ENCODE assay signal across 8 cellular contexts in the genomic region with DNA sequence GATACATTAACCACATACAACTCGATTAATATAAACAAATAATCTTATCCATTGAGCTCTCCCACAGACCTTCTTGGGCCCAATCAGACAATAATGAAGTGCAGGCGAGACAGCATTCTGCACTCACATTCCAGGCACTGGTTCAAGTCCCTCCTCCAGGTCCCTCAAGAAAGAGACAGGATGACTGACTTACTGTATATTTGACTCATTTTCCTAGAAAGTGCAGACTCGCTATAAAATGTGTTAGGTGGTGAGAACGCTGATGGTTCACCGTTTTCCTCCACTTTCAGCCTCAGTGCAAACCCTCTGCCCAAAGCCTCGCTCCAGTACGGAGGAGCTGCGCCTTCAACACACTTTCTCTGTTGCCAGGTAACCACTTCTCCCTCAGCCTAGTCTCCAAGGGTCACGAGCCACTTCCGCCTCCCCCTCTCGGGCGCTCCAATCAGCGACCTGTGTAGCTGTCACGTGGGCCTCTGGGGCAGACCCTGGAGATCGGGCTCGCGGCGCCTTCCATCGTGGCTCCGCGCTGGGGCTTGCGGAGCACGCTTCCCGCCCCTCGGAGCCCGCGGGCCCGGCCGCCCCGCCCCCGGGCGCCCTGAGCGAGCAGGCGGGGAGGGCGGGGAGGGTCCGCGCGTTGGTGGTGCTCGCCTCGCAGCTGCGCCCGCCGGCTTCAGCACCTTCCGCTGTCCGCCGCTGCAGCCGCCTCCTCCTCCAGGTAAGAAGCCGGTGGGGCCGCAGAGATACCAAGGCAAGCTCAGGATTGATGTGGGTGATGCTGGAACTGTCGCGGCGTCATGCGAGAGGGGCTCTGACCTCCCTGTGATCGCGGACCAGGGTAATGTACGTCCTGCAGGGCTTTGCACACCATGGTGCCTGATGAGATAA. TPM values are rescaled to one million over a fixed set of nuclear protein-coding genes. Genes with fewer than 3 reads are reported as not detected.
DNase-seq lines count a peak whose midpoint lies in the region; ATAC-seq and TF ChIP-seq lines count a peak whose summit lies in the region.

TSS of gene WDR17 (plus strand) at position 477 of the 885 bp plus-strand sequence. CDS start 45,740 bp downstream, outside the sequence.

- H2AFZ ChIP-seq in OCI-LY1 (ENCODE audit: low read length): peak within 1 kb of the TSS; percentile 97

- TF ChIP-seq CTCF in OCI-LY1 (IDR thresholded peaks at IDR 0.05; ENCODE audit: low read length): no peak

- no peaks in the 10 kb centered on the region for H4K20me1 ChIP-seq in OCI-LY1 (ENCODE audit: insufficient read depth, low read length)

- peak within 1 kb of the TSS; percentile 65 for H3K9ac ChIP-seq in OCI-LY1 (ENCODE audit: low read length)

- peak; percentile 96 for DNase-seq in COLO668 (lab: John Stamatoyannopoulos, UW; ENCODE audit: unreplicated experiment)
- peak; percentile 79 for DNase-seq in HT1080 (ENCODE audit: low read depth)
- DNase-seq in activated CD8-positive, alpha-beta memory T cell treated with anti-CD3 and anti-CD28 coated beads, Interleukin-2, amount 50 U/mL, for 48 hours: peak; percentile 84
- peak; percentile 94 for DNase-seq in epidermal melanocyte (ENCODE audit: insufficient read length, low spot score)
- DNase-seq in stimulated activated CD8-positive, alpha-beta memory T cell treated with anti-CD3 and anti-CD28 coated beads, Interleukin-15, amount 100 ng/mL, for 48 hours (ENCODE audit: low read depth in 2 of 2): peak; percentile 67 to 75

- peak within 1 kb of the TSS; percentile 88 for H3K4me3 ChIP-seq in OCI-LY1 (ENCODE audit: low read depth, low read length, poor library complexity, severe bottlenecking)
- peak within 1 kb of the TSS; percentile 42 for H3K4me3 ChIP-seq in mononuclear cell (ENCODE audit: low read length)

- no peaks in the 10 kb centered on the region for H3K9me2 ChIP-seq in OCI-LY1 (ENCODE audit: low read depth, low read length)

- no peak within 1 kb of the TSS for H3K27ac ChIP-seq in OCI-LY1 (ENCODE audit: low read depth, low read length, poor library complexity, severe bottlenecking)

- H3K79me2 ChIP-seq in OCI-LY1 (ENCODE audit: insufficient read depth, low read length): no peaks in the 10 kb centered on the region

- peak within 1 kb of the TSS; percentile 68 for H3K4me2 ChIP-seq in OCI-LY1 (ENCODE audit: low read length)

- H3K4me1 ChIP-seq in OCI-LY1 (ENCODE audit: insufficient read depth, low read length, severe bottlenecking) (peaks cover 13% of the 10 kb centered on the region), mononuclear cell (ENCODE audit: insufficient read depth, low read length) (peaks cover 8% of the 10 kb centered on the region)

- H3F3A ChIP-seq in OCI-LY1 (ENCODE audit: insufficient read depth, low read length): no peaks in the 10 kb centered on the region

- H3K9me3 ChIP-seq in OCI-LY1 (ENCODE audit: low read length) (no peaks in the 10 kb centered on the region), mononuclear cell (ENCODE audit: low read depth, low read length) (no peaks in the 10 kb centered on the region)

- H3K27me3 ChIP-seq in OCI-LY1 (ENCODE audit: insufficient read depth, low read length) (no peaks in the 10 kb centered on the region), mononuclear cell (ENCODE audit: insufficient read depth, low read length) (peaks cover 6% of the 10 kb centered on the region)

- no peaks in the 10 kb centered on the region for H3K36me3 ChIP-seq in OCI-LY1 (ENCODE audit: insufficient read depth, low read length)

- peak; percentile 100 for ATAC-seq in GM21381 (IDR thresholded peaks at IDR 0.05; ENCODE audit: unreplicated experiment)

RNA-seq across cellular contexts. Expression of gene WDR17, which starts in this region (rescaled TPM):
- total RNA-seq in HT1080 (2014; rRNA removed; shearing (Covaris generic)): 0.77 and 1.1 TPM in 2 replicates
- 1.3 and 3.6 TPM in 2 replicates for polyA plus RNA-seq in HT1080 (2015; cell fraction: cytosol; rRNA removed)
- 4.8 TPM in 2 replicates for polyA plus RNA-seq in HT1080 (2015; cell fraction: nucleus; rRNA removed)
- total RNA-seq in mononuclear cell: 1.2 TPM
